ENCODE assay signal across 1 cellular context in genomic region chr1:220690140-220691038, GRCh38.
TF ChIP-seq lines count a peak whose summit lies in the region.

Gene C1orf115 (plus strand): TSS chr1:220690363. CDS start chr1:220690403, 40 bp downstream.

TF ChIP-seq in HepG2, 621 proteins besides CTCF, POLR2A, EP300 and RAD21 (continued from another document and continues in another):
- peak; percentile 87; the same call in 1 of the 2 replicates for TF ChIP-seq ZNF691 (CRISPR knock-in tag; IDR thresholded peaks at IDR 0.05; ENCODE audit: borderline replicate concordance, low read depth)
- TF ChIP-seq MED8 (CRISPR knock-in tag; IDR thresholded peaks at IDR 0.05; ENCODE audit: insufficient replicate concordance) = peak; percentile 76
- TF ChIP-seq ZFX (CRISPR knock-in tag; IDR thresholded peaks at IDR 0.05; ENCODE audit: low read depth) = peak; percentile 84
- 0 out of 2 replicates have a peak, but pooled peaks have one; percentile 40 for TF ChIP-seq ZNF713 (CRISPR knock-in tag; IDR thresholded peaks at IDR 0.05)
- no peak for TF ChIP-seq ZFP37 (CRISPR knock-in tag; IDR thresholded peaks at IDR 0.05; ENCODE audit: borderline replicate concordance)
- peak; percentile 68; the same call in 1 of the 2 replicates for TF ChIP-seq GLI4 (CRISPR knock-in tag; IDR thresholded peaks at IDR 0.05; ENCODE audit: borderline replicate concordance)
- no peak for TF ChIP-seq ZNF296 (CRISPR knock-in tag; conservative IDR thresholded peaks at IDR 0.05)
- no peak for TF ChIP-seq ZKSCAN1 (IDR thresholded peaks at IDR 0.05; ENCODE audit: low read length)
- peak; percentile 62; the same call in 1 of the 2 replicates for TF ChIP-seq ZNF543 (CRISPR knock-in tag; IDR thresholded peaks at IDR 0.05)
- no peak for TF ChIP-seq ZSCAN30 (CRISPR knock-in tag; IDR thresholded peaks at IDR 0.05)
- peak; percentile 60; the same call in 1 of the 2 replicates for TF ChIP-seq ZNF451 (CRISPR knock-in tag; IDR thresholded peaks at IDR 0.05)
- no peak for TF ChIP-seq CEBPZ (IDR thresholded peaks at IDR 0.05; ENCODE audit: low read length)
- no peak for TF ChIP-seq HCFC1 (IDR thresholded peaks at IDR 0.05; ENCODE audit: low read depth, low read length)
- TF ChIP-seq ZNF550 (CRISPR knock-in tag; IDR thresholded peaks at IDR 0.05; ENCODE audit: borderline replicate concordance) = no peak
- no peak for TF ChIP-seq ZNF816 (CRISPR knock-in tag; IDR thresholded peaks at IDR 0.05; ENCODE audit: borderline replicate concordance)
- TF ChIP-seq NKX3-1 (CRISPR knock-in tag; IDR thresholded peaks at IDR 0.05) = no peak
- TF ChIP-seq E2F1 (CRISPR knock-in tag; IDR thresholded peaks at IDR 0.05) = no peak; the same call in 1 of the 2 replicates
- no peak for TF ChIP-seq CENPBD1 (CRISPR knock-in tag; IDR thresholded peaks at IDR 0.05; ENCODE audit: borderline replicate concordance, low read depth)
- no peak for TF ChIP-seq IRX3 (CRISPR knock-in tag; IDR thresholded peaks at IDR 0.05; ENCODE audit: borderline replicate concordance, low read depth)
- TF ChIP-seq ZNF672 (CRISPR knock-in tag; IDR thresholded peaks at IDR 0.05) = peak; percentile 79; the same call in 1 of the 2 replicates
- no peak for TF ChIP-seq FOXM1 (CRISPR knock-in tag; IDR thresholded peaks at IDR 0.05)
- TF ChIP-seq ZNF138 (CRISPR knock-in tag; IDR thresholded peaks at IDR 0.05; ENCODE audit: low read depth) = no peak
- TF ChIP-seq TAF1 (CRISPR knock-in tag; IDR thresholded peaks at IDR 0.05) = peak; percentile 83; the same call in 1 of the 2 replicates
- no peak for TF ChIP-seq ARNT (IDR thresholded peaks at IDR 0.05)
- TF ChIP-seq ZNF850 (CRISPR knock-in tag; conservative IDR thresholded peaks at IDR 0.05) = no peak
- TF ChIP-seq REXO4 (CRISPR knock-in tag; IDR thresholded peaks at IDR 0.05; ENCODE audit: borderline replicate concordance) = no peak
- peak; percentile 21; the same call in 1 of the 2 replicates for TF ChIP-seq TRAFD1 (CRISPR knock-in tag; IDR thresholded peaks at IDR 0.05; ENCODE audit: borderline replicate concordance)
- TF ChIP-seq ZNF670 (CRISPR knock-in tag; IDR thresholded peaks at IDR 0.05; ENCODE audit: borderline replicate concordance) = peak; percentile 80; the same call in 1 of the 2 replicates
- peak; percentile 88 for TF ChIP-seq ATF7-NPFF (CRISPR knock-in tag; IDR thresholded peaks at IDR 0.05; ENCODE audit: low read depth)
- TF ChIP-seq SIN3B (IDR thresholded peaks at IDR 0.05; ENCODE audit: low read length) = no peak
- peak; percentile 94 for TF ChIP-seq ZNF556 (CRISPR knock-in tag; IDR thresholded peaks at IDR 0.05; ENCODE audit: borderline replicate concordance)
- TF ChIP-seq SCMH1 (CRISPR knock-in tag; IDR thresholded peaks at IDR 0.05; ENCODE audit: borderline replicate concordance) = no peak
- TF ChIP-seq MYC (CRISPR knock-in tag; IDR thresholded peaks at IDR 0.05; ENCODE audit: borderline replicate concordance) = peak; percentile 54; the same call in 1 of the 2 replicates
- no peak for TF ChIP-seq KDM6A (CRISPR knock-in tag; IDR thresholded peaks at IDR 0.05; ENCODE audit: low read depth)
- no peak for TF ChIP-seq ZNF251 (CRISPR knock-in tag; IDR thresholded peaks at IDR 0.05)
- no peak for TF ChIP-seq MBD4 (IDR thresholded peaks at IDR 0.05; ENCODE audit: borderline replicate concordance, low read length)
- no peak for TF ChIP-seq ZNF326 (CRISPR knock-in tag; IDR thresholded peaks at IDR 0.05; ENCODE audit: borderline replicate concordance)
- TF ChIP-seq JDP2 (CRISPR knock-in tag; IDR thresholded peaks at IDR 0.05; ENCODE audit: borderline replicate concordance) = no peak
- no peak for TF ChIP-seq ZNF446 (CRISPR knock-in tag; IDR thresholded peaks at IDR 0.05)
- TF ChIP-seq ZFP62 (CRISPR knock-in tag; IDR thresholded peaks at IDR 0.05) = no peak
- TF ChIP-seq CSRNP1 (CRISPR knock-in tag; IDR thresholded peaks at IDR 0.05) = peak; percentile 36; the same call in 1 of the 2 replicates
- no peak for TF ChIP-seq LRRFIP1 (CRISPR knock-in tag; conservative IDR thresholded peaks at IDR 0.05)
- TF ChIP-seq ZNF710 (CRISPR knock-in tag; IDR thresholded peaks at IDR 0.05; ENCODE audit: borderline replicate concordance) = peak; percentile 84; the same call in 1 of the 2 replicates
- no peak for TF ChIP-seq HOXA7 (CRISPR knock-in tag; IDR thresholded peaks at IDR 0.05)
- no peak for TF ChIP-seq ZNF577 (CRISPR knock-in tag; IDR thresholded peaks at IDR 0.05; ENCODE audit: borderline replicate concordance, low read depth)
- peak; percentile 83 for TF ChIP-seq ZSCAN5A (CRISPR knock-in tag; IDR thresholded peaks at IDR 0.05; ENCODE audit: borderline replicate concordance)
- TF ChIP-seq HIC2 (CRISPR knock-in tag; IDR thresholded peaks at IDR 0.05; ENCODE audit: low read depth) = no peak
- no peak for TF ChIP-seq ZMAT5 (CRISPR knock-in tag; IDR thresholded peaks at IDR 0.05; ENCODE audit: borderline replicate concordance, low read depth)
- TF ChIP-seq ZNF839 (CRISPR knock-in tag; IDR thresholded peaks at IDR 0.05; ENCODE audit: borderline replicate concordance) = peak; percentile 71; the same call in 1 of the 2 replicates
